In genomic region chr6:7171733-7172132, GRCh38 we compare ENCODE assay signal across 1 cellular context.
TF ChIP-seq lines count a peak whose summit lies in the region.

No MANE protein-coding gene starts in this region.

TF ChIP-seq in IMR-90, 13 proteins besides CTCF, POLR2A, EP300 and RAD21:
- TF ChIP-seq MAFK (IDR thresholded peaks at IDR 0.05; ENCODE audit: low read depth, low read length) (no peak), MAZ (IDR thresholded peaks at IDR 0.05; ENCODE audit: borderline replicate concordance, low read depth, low read length) (no peak), RCOR1 (IDR thresholded peaks at IDR 0.05; ENCODE audit: insufficient replicate concordance, low read length) (no peak), CHD1 (IDR thresholded peaks at IDR 0.05; ENCODE audit: low read depth, low read length) (no peak), SMC3 (IDR thresholded peaks at IDR 0.05; ENCODE audit: low read depth, low read length) (no peak), USF2 (IDR thresholded peaks at IDR 0.05; ENCODE audit: low read depth, low read length) (no peak), FOS (IDR thresholded peaks at IDR 0.05; ENCODE audit: low read depth, low read length) (no peak), CEBPB (IDR thresholded peaks at IDR 0.05; ENCODE audit: low read depth, low read length) (no peak), BHLHE40 (IDR thresholded peaks at IDR 0.05; ENCODE audit: low read depth, low read length) (no peak), RFX5 (IDR thresholded peaks at IDR 0.05; ENCODE audit: low read depth, low read length) (no peak), ELK1 (IDR thresholded peaks at IDR 0.05; ENCODE audit: borderline replicate concordance, low read depth, low read length) (no peak), NFE2L2 (IDR thresholded peaks at IDR 0.05; ENCODE audit: low read depth, low read length) (no peak), MXI1 (IDR thresholded peaks at IDR 0.05; ENCODE audit: borderline replicate concordance, low read depth, low read length) (no peak)
